24 cellular contexts compared by ENCODE assay signal in the genomic region with DNA sequence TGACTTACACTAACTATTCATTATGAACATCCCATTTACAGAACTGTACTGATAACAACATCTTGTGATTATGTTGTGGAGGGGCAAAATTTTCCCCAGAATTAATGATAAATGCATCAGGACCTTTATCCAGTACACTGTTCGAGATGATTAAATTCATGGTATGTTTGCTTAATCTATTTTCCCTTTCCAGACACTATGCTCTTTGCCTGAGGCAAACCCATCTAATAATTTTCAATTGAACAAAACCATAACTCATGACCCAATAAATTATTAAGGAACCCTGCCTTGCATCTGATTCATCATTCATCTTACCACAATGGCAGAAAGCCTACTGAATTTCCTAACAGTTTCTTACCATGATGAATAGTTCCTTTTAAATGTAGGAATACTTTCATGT.
DNase-seq lines count a peak whose midpoint lies in the region; ATAC-seq, FAIRE-seq and TF ChIP-seq lines count a peak whose summit lies in the region.
"Had no signal": no experiment of that assay in that cellular context is flagged by ENCODE, and none has a peak within 500 bp of the region (broad histone marks: within the 10 kb centered on the region; RNA-seq: fewer than 3 reads in every experiment).

No MANE protein-coding gene starts in this region.

- peak; percentile 36 for ATAC-seq in PC-3
- ATAC-seq in heart left ventricle, result no peak
- ATAC-seq: A549, K562 had no signal

- no peaks in the 10 kb centered on the region for H4K20me1 ChIP-seq in PC-3 (ENCODE audit: low read length)

- H3K9me2 ChIP-seq in PC-3 (replicated peaks; ENCODE audit: low read length), result no peaks in the 10 kb centered on the region

- peak overlapping the region; percentile 21 for H3K4me2 ChIP-seq in PC-3 (ENCODE audit: low read length)
- H3K4me2 ChIP-seq: A549, PC-9 had no signal

- POLR2A ChIA-PET in PC-3 (lab: Charles Lee; ENCODE audit: unreplicated experiment), result no interaction called here

- DNase-seq in BE2C, result peak; percentile 23
- DNase-seq in NCI-H1417 treated with DMSO at 0.1 percent for 48 hours (lab: John Stamatoyannopoulos, UW), result peak; percentile 76
- DNase-seq in PC-3, result peak; percentile 84
- no peak for DNase-seq in endodermal cell
- no peak for DNase-seq in heart left ventricle
- DNase-seq in small intestine, result no peak
- no peak for DNase-seq in inferior parietal cortex (ENCODE audit: extremely low spot score)
- DNase-seq: AML-193; C1 segment of cervical spinal cord; CD4-positive, alpha-beta memory T cell; COR-L47; MV-4-11; NCI-H1436 treated with DMSO at 0.1 percent for 48 hours; NCI-H2029; NCI-H446; NCI-H524 treated with DMSO at 0.1 percent for 48 hours; NK-92 treated with Interleukin-12 subunit alpha and Interleukin-12 subunit beta, amount 100 ng/mL, for 24 hours; PC-9; Right ventricle myocardium superior had no signal

- no TSS peak for BruUV-seq in PC-3 (replicated peaks; lab: Mats Ljungman, UMichigan)

- H3K4me3 ChIP-seq in BE2C (ENCODE audit: low read depth, low read length), result no peak overlapping the region
- no peak overlapping the region for H3K4me3 ChIP-seq in PC-3 (ENCODE audit: low read length)
- no peak overlapping the region for H3K4me3 ChIP-seq in endodermal cell (ENCODE audit: low read length)
- no peak overlapping the region for H3K4me3 ChIP-seq in heart left ventricle
- no peak overlapping the region for H3K4me3 ChIP-seq in small intestine (ENCODE audit: low read depth in 1 of 2, low read length in 2 of 2)
- H3K4me3 ChIP-seq: A549, K562, PC-9, SJSA1 had no signal

- peaks cover 4% of the 10 kb centered on the region for H3F3A ChIP-seq in PC-3 (ENCODE audit: low read length, unreplicated experiment)

- H3K27ac ChIP-seq in PC-3 (ENCODE audit: low read length) (peak overlapping the region; percentile 37), endodermal cell (ENCODE audit: low read depth, low read length) (peak overlapping the region; percentile 54), heart left ventricle (no peak overlapping the region), small intestine (ENCODE audit: low read depth in 1 of 2, low read length in 1 of 2) (no peak overlapping the region)
- H3K27ac ChIP-seq: A549, PC-9, SJSA1 had no signal

- H3K27me3 ChIP-seq in BE2C (no peaks in the 10 kb centered on the region), PC-3 (ENCODE audit: low read length) (no peaks in the 10 kb centered on the region), endodermal cell (ENCODE audit: control insufficient read depth, insufficient read depth, low read length, poor library complexity, severe bottlenecking) (no peaks in the 10 kb centered on the region), heart left ventricle (no peaks in the 10 kb centered on the region), small intestine (ENCODE audit: control insufficient read depth in 2 of 2, insufficient read depth in 2 of 2, low read length in 2 of 2) (peaks cover 0 to 2% of the 10 kb centered on the region in 2 donors)
- H3K27me3 ChIP-seq: SJSA1 had no signal

- 100% methylated on average over 1 of the region's 1 CpG for WGBS in endodermal cell (ENCODE audit: insufficient coverage in 1 of 2, insufficient read length in 1 of 2), 2 experiments
- 63 to 88% (median 77%) methylated on average over 1 of the region's 1 CpG for WGBS in heart left ventricle, 4 donors
- 67 to 79% (median 71%) methylated on average over 1 of the region's 1 CpG for WGBS in small intestine, 3 donors

- H3K9me3 Mint-ChIP-seq in endodermal cell, result peaks cover 11% of the 10 kb centered on the region

- H3K9me3 ChIP-seq in BE2C (no peaks in the 10 kb centered on the region), PC-3 (ENCODE audit: low read length) (no peaks in the 10 kb centered on the region), endodermal cell (ENCODE audit: control insufficient read depth, low read length) (no peaks in the 10 kb centered on the region), heart left ventricle (no peaks in the 10 kb centered on the region), small intestine (ENCODE audit: control insufficient read depth, low read depth) (no peaks in the 10 kb centered on the region)
- H3K9me3 ChIP-seq: A549, SJSA1 had no signal

- H3K79me2 ChIP-seq in PC-3 (ENCODE audit: low read length), result no peaks in the 10 kb centered on the region

- H3K4me1 ChIP-seq in BE2C, result peaks cover 10% of the 10 kb centered on the region; the same call in 1 of the 2 replicates
- H3K4me1 ChIP-seq in PC-3 (ENCODE audit: insufficient read depth, low read length), result peaks cover 54% of the 10 kb centered on the region
- no peaks in the 10 kb centered on the region for H3K4me1 ChIP-seq in endodermal cell (ENCODE audit: control insufficient read depth, insufficient read depth, low read length)
- no peaks in the 10 kb centered on the region for H3K4me1 ChIP-seq in heart left ventricle
- no peaks in the 10 kb centered on the region for H3K4me1 ChIP-seq in small intestine (ENCODE audit: control insufficient read depth in 2 of 2, insufficient read depth in 1 of 2, low read depth in 1 of 2, low read length in 1 of 2)
- H3K4me1 ChIP-seq: A549, SJSA1 had no signal

- no peak for FAIRE-seq in small intestine (lab: Jason Lieb, UNC)
- FAIRE-seq: A549, GM18507, H54, K562 had no signal

- no peaks in the 10 kb centered on the region for H3K4me1 Mint-ChIP-seq in endodermal cell
- H3K4me1 Mint-ChIP-seq: CD4-positive, alpha-beta memory T cell had no signal

- intact Hi-C loops in PC-3 (cut with micrococcal nuclease), result no loop called here
- intact Hi-C loops in heart left ventricle (cut with DNase I), result no loop called here

- CTCF ChIA-PET in PC-3 (lab: Charles Lee), result no interaction called here

- no peak for TF ChIP-seq CTCF in BE2C (IDR thresholded peaks at IDR 0.05; ENCODE audit: low read depth, low read length)
- TF ChIP-seq CTCF in PC-3 (conservative IDR thresholded peaks at IDR 0.05; ENCODE audit: low read depth, low read length), result no peak
- TF ChIP-seq CTCF in endodermal cell (conservative IDR thresholded peaks at IDR 0.05), result no peak
- TF ChIP-seq CTCF in heart left ventricle (IDR thresholded peaks at IDR 0.05), result no peak

- no peak overlapping the region for H3K4me3 Mint-ChIP-seq in endodermal cell
- H3K4me3 Mint-ChIP-seq: CD4-positive, alpha-beta memory T cell had no signal

- no peak overlapping the region for H2AFZ ChIP-seq in PC-3 (ENCODE audit: low read length)
- H2AFZ ChIP-seq: PC-9 had no signal

- no peak overlapping the region for H3K27ac Mint-ChIP-seq in endodermal cell
- H3K27ac Mint-ChIP-seq: CD4-positive, alpha-beta memory T cell had no signal

- no peaks in the 10 kb centered on the region for H3K27me3 Mint-ChIP-seq in endodermal cell (ENCODE audit: insufficient read depth)
- H3K27me3 Mint-ChIP-seq: CD4-positive, alpha-beta memory T cell had no signal

- TF ChIP-seq POLR2A in heart left ventricle (IDR thresholded peaks at IDR 0.05), result no peak

- no peaks in the 10 kb centered on the region for H3K36me3 Mint-ChIP-seq in endodermal cell (ENCODE audit: low read depth)
- H3K36me3 Mint-ChIP-seq: CD4-positive, alpha-beta memory T cell had no signal

- H3K9ac ChIP-seq in PC-3 (ENCODE audit: low read length) (no peak overlapping the region), endodermal cell (ENCODE audit: extremely low read depth, low read length, poor library complexity, severe bottlenecking) (no peak overlapping the region)

- H3K36me3 ChIP-seq in BE2C, result no peaks in the 10 kb centered on the region
- no peaks in the 10 kb centered on the region for H3K36me3 ChIP-seq in PC-3 (ENCODE audit: low read depth, low read length)
- H3K36me3 ChIP-seq in endodermal cell (ENCODE audit: control insufficient read depth, insufficient read depth, low read length), result no peaks in the 10 kb centered on the region
- no peaks in the 10 kb centered on the region for H3K36me3 ChIP-seq in heart left ventricle
- no peaks in the 10 kb centered on the region for H3K36me3 ChIP-seq in small intestine (ENCODE audit: control insufficient read depth in 2 of 2, insufficient read depth in 2 of 2, low read length in 2 of 2)
- H3K36me3 ChIP-seq: SJSA1 had no signal

Comparison
In these comparisons a context has a peak if more than half of its experiments do, and no peak if none do; other contexts are left out.
1. DNase-seq: peak in BE2C (single experiment), NCI-H1417 treated with DMSO at 0.1 percent for 48 hours (single experiment) and PC-3 (single experiment); none in endodermal cell (single experiment), heart left ventricle (0 of 5), small intestine (single experiment) and inferior parietal cortex (single experiment).
2. H3K27ac ChIP-seq: peak in PC-3 (single experiment) and endodermal cell (single experiment); none in heart left ventricle (0 of 12) and small intestine (0 of 2).